Comparison of ENCODE assay signal across 10 cellular contexts in the genomic region with DNA sequence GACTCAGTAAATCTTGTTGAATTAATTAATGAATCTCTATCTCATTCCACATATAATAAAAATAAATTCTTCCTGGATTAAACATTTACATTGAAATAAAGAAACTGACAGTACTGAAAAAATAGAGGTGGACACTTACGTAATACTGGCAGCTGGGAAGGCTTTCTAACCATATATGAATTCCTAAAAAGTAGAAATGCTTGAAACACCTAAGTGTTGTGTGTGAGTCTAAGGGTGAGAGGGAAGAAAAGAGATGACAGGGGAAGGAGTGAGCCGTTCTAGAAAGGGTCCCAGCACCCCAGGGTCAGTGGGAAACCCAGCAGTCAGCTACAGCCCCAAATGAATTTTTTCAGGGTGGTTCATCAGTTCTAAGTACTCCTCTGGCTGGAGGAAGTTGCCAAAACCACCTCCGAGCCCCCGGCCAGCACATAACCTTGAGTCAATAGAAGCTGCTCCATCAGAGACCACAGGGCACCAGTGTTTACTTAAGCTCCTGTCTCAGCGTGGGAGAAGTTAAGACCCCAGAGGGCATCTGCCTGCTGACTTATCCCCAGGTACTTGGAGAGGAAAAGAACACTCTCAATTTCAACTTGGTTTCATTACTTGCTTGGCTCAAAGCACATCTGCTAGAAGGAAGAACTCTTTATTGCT. TPM values are rescaled to one million over a fixed set of nuclear protein-coding genes. Genes with fewer than 3 reads are reported as not detected.
A peak's percentile ranks its signal among the peaks of the same experiment; 100 is the strongest.
DNase-seq lines count a peak whose midpoint lies in the region; ATAC-seq and TF ChIP-seq lines count a peak whose summit lies in the region.
"Had no signal": no experiment of that assay in that cellular context is flagged by ENCODE, and none has a peak within 500 bp of the region (broad histone marks: within the 10 kb centered on the region; RNA-seq: fewer than 3 reads in every experiment).

No MANE protein-coding gene starts in this region.

- H3K4me3 ChIP-seq in DND-41 (ENCODE audit: low read depth in 1 of 2, low read length in 2 of 2) (peak overlapping the region in 1 of 2 experiments; percentile 11; a peak in 1 of 4 replicates), MG63 (no peak overlapping the region), mammary epithelial cell (replicated peaks in 1 of 3; ENCODE audit: insufficient read depth in 1 of 3, low read depth in 2 of 3, low read length in 3 of 3) (no peak overlapping the region), parathyroid adenoma (ENCODE audit: low read depth, low read length) (no peak overlapping the region)

- H3K9ac ChIP-seq in DND-41 (ENCODE audit: low read depth, low read length) (peak overlapping the region; percentile 60), mammary epithelial cell (ENCODE audit: insufficient read depth, low read length) (no peak overlapping the region), parathyroid adenoma (no peak overlapping the region)

- in situ Hi-C loops in mammary epithelial cell (cut with MboI; ENCODE audit: low sequenced_read_pairs in 2 of 2), result loop anchor here (25.0 kb wide), 1 partner anchor 145 kb away; a partner anchor contains a TSS

- H3K36me3 ChIP-seq in DND-41 (ENCODE audit: insufficient read depth, low read length) (peaks cover 9% of the 10 kb centered on the region), MG63 (no peaks in the 10 kb centered on the region), mammary epithelial cell (ENCODE audit: insufficient read depth, low read length) (no peaks in the 10 kb centered on the region), parathyroid adenoma (ENCODE audit: control insufficient read depth, insufficient read depth, low read length) (no peaks in the 10 kb centered on the region)

- H3K27ac ChIP-seq in DND-41 (ENCODE audit: low read length) (peak overlapping the region; percentile 96), mammary epithelial cell (ENCODE audit: insufficient read depth, low read depth, low read length) (no peak overlapping the region), parathyroid adenoma (peak overlapping the region; percentile 15)
- H3K27ac ChIP-seq: VCaP had no signal

- CTCF ChIA-PET in mammary epithelial cell (lab: Charles Lee; ENCODE audit: low non-redundant PET), result no interaction called here

- H3K4me2 ChIP-seq in DND-41 (ENCODE audit: insufficient read depth, low read length) (peak overlapping the region; percentile 62), mammary epithelial cell (ENCODE audit: insufficient read depth, low read depth, low read length) (peak overlapping the region; percentile 60), parathyroid adenoma (ENCODE audit: low read length) (no peak overlapping the region)

- H4K20me1 ChIP-seq in DND-41 (ENCODE audit: insufficient read depth, low read length) (no peaks in the 10 kb centered on the region), mammary epithelial cell (ENCODE audit: insufficient read depth, low read length) (no peaks in the 10 kb centered on the region)

- H3K79me2 ChIP-seq in DND-41 (ENCODE audit: insufficient read depth, low read length), result peaks cover 89% of the 10 kb centered on the region
- H3K79me2 ChIP-seq in mammary epithelial cell (ENCODE audit: insufficient read depth, low read length), result no peaks in the 10 kb centered on the region
- H3K79me2 ChIP-seq in parathyroid adenoma, result no peaks in the 10 kb centered on the region

- intact Hi-C loops in mammary epithelial cell (cut with micrococcal nuclease), result no loop called here

- H3K27me3 ChIP-seq in DND-41 (ENCODE audit: insufficient read depth, low read length, poor library complexity) (no peaks in the 10 kb centered on the region), MG63 (no peaks in the 10 kb centered on the region), mammary epithelial cell (ENCODE audit: insufficient read depth, low read length) (no peaks in the 10 kb centered on the region), parathyroid adenoma (ENCODE audit: control insufficient read depth, insufficient read depth, low read length) (no peaks in the 10 kb centered on the region)

- no peak overlapping the region for H2AFZ ChIP-seq in DND-41 (ENCODE audit: low read depth, low read length)
- peak overlapping the region; percentile 11 for H2AFZ ChIP-seq in mammary epithelial cell (ENCODE audit: low read depth, low read length)
- H2AFZ ChIP-seq in parathyroid adenoma, result peak overlapping the region; percentile 11

- dilution Hi-C loops in mammary epithelial cell (cut with HindIII; ENCODE audit: low sequenced_read_pairs), result no loop called here

- ATAC-seq in DND-41 (ENCODE audit: insufficient read depth, low read depth), result peak; percentile 44

- TF ChIP-seq CTCF in DND-41 (IDR thresholded peaks at IDR 0.05; ENCODE audit: borderline replicate concordance, extremely low read depth, low read length, poor library complexity, severe bottlenecking), result no peak
- no peak for TF ChIP-seq CTCF in mammary epithelial cell (conservative IDR thresholded peaks at IDR 0.05 in 1 of 2, IDR thresholded peaks at IDR 0.05 in 1 of 2; ENCODE audit: extremely low read depth in 1 of 2, insufficient read depth in 1 of 2, low read depth in 1 of 2, low read length in 2 of 2)
- TF ChIP-seq CTCF in parathyroid adenoma (IDR thresholded peaks at IDR 0.05), result no peak

- WGBS in mammary epithelial cell (ENCODE audit: low coverage, missing lambda C conversion rate), result 7% methylated on average over 5 of the region's 5 CpGs

- H3K4me1 ChIP-seq in DND-41 (ENCODE audit: insufficient read depth, low read length), result peaks cover 89% of the 10 kb centered on the region
- peaks cover 50% of the 10 kb centered on the region for H3K4me1 ChIP-seq in mammary epithelial cell (ENCODE audit: insufficient read depth, low read length)
- peaks cover 30% of the 10 kb centered on the region for H3K4me1 ChIP-seq in parathyroid adenoma

- DNase-seq in DND-41 (peak; percentile 59), MG63 (peak; percentile 79), mammary epithelial cell (peak; percentile 51), RPMI8226 (no peak), medulla oblongata (ENCODE audit: extremely low spot score) (no peak), NCI-H510A (lab: John Stamatoyannopoulos, UW) (no peak), NCI-H524 treated with DMSO at 0.1 percent for 48 hours (lab: John Stamatoyannopoulos, UW) (no peak)
- DNase-seq: MM.1S had no signal

- no TSS peak for BruUV-seq in mammary epithelial cell (replicated peaks; lab: Mats Ljungman, UMichigan)

- no peaks in the 10 kb centered on the region for H3K9me3 ChIP-seq in DND-41 (ENCODE audit: insufficient read depth, low read length, severe bottlenecking)
- H3K9me3 ChIP-seq in MG63, result no peaks in the 10 kb centered on the region
- no peaks in the 10 kb centered on the region for H3K9me3 ChIP-seq in mammary epithelial cell (replicated peaks; ENCODE audit: insufficient read depth, low read length)
- no peaks in the 10 kb centered on the region for H3K9me3 ChIP-seq in parathyroid adenoma (ENCODE audit: control insufficient read depth, low read length)

RNA-seq across cellular contexts. Expression of a gene that starts 18.3 kb away (rescaled TPM):
- 1.2 and 10.7 TPM in 2 replicates for total RNA-seq in MG63 (2014; rRNA removed; shearing (Covaris generic); ENCODE audit: low replicate concordance)
- 1 to 10 TPM in 1 of 2 donors, under 1 TPM in 1; 0.61 to 2.8 TPM for total RNA-seq in mammary epithelial cell
- 0.28 TPM for polyA plus RNA-seq in mammary epithelial cell
- 0.26 TPM for polyA minus RNA-seq in mammary epithelial cell

RNA-seq across cellular contexts. Expression of a gene that starts 30.1 kb away (rescaled TPM):
- total RNA-seq in MG63 (2014; rRNA removed; shearing (Covaris generic); ENCODE audit: low replicate concordance), result 34.1 and 41.0 TPM in 2 replicates
- 10 to 100 TPM; 31.3 to 93.0 TPM for total RNA-seq in mammary epithelial cell
- polyA plus RNA-seq in mammary epithelial cell, result 69.3 TPM
- polyA minus RNA-seq in mammary epithelial cell, result 89.0 TPM

Comparison
In these comparisons a context has a peak if more than half of its experiments do, and no peak if none do; other contexts are left out.
1. DNase-seq: peak in DND-41 (single experiment), MG63 (single experiment) and mammary epithelial cell (single experiment); none in RPMI8226 (single experiment), medulla oblongata (single experiment), NCI-H510A (single experiment) and NCI-H524 treated with DMSO at 0.1 percent for 48 hours (single experiment).